Comparison of ENCODE assay signal across 23 cellular contexts in the genomic region with DNA sequence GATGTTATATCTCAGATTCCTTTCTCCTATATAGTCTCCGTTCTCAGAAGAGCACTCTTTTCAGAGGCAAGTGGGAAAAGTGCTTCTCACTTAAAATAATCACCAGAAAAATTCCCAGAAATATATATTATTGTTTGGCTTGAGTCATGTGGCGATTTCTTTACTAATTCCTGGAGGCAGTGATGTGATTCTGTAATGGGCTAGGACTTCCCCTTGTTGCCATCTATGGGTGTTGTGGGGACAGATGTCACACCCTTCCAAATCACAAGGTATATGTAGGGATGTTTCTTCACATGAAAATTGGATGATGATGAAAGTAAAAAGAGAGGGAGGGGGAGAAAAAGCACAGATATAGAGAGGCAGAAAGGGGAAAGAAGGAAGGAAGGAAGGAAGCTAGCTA.
DNase-seq lines count a peak whose midpoint lies in the region; ATAC-seq, FAIRE-seq and TF ChIP-seq lines count a peak whose summit lies in the region.
"Had no signal": no experiment of that assay in that cellular context is flagged by ENCODE, and none has a peak within 500 bp of the region (broad histone marks: within the 10 kb centered on the region; RNA-seq: fewer than 3 reads in every experiment).

No MANE protein-coding gene starts in this region.

- no peaks in the 10 kb centered on the region for H3K36me3 ChIP-seq in GM12878 (ENCODE audit: control insufficient read depth in 2 of 2, insufficient read depth in 2 of 2, low read length in 1 of 2)
- H3K36me3 ChIP-seq: BLaER1 had no signal

- POLR2A ChIA-PET in GM12878 (lab: Charles Lee), result no interaction called here

- H3K79me2 ChIP-seq in GM12878 (ENCODE audit: control insufficient read depth, insufficient read depth, low read length), result no peaks in the 10 kb centered on the region

- no peaks in the 10 kb centered on the region for H4K20me1 ChIP-seq in GM12878 (ENCODE audit: control insufficient read depth, insufficient read depth)
- H4K20me1 ChIP-seq: BLaER1 had no signal

- BruUV-seq in GM12878 (replicated peaks; lab: Mats Ljungman, UMichigan), result no TSS peak

- TF ChIP-seq RAD21 in GM12878 (IDR thresholded peaks at IDR 0.05; ENCODE audit: insufficient read depth, low read depth, low read length), result no peak

- RAD21 ChIA-PET in GM12878 (lab: Charles Lee; ENCODE audit: unreplicated experiment), result interaction anchor here (3.6 kb wide), 1 partner anchor 57 kb away, joined by 12 read pairs; no protein-coding TSS in a partner anchor

- no peak overlapping the region for H3K4me2 ChIP-seq in GM12878 (ENCODE audit: control insufficient read depth, insufficient read depth)
- H3K4me2 ChIP-seq: BLaER1 had no signal

- no peak for TF ChIP-seq POLR2A in GM12878 (IDR thresholded peaks at IDR 0.05; ENCODE audit: low read depth, low read length)

- H2AFZ ChIP-seq in GM12878 (ENCODE audit: control insufficient read depth, low read depth, low read length), result no peak overlapping the region
- H2AFZ ChIP-seq: GM23248 had no signal

- H3K4me1 ChIP-seq in GM12878 (ENCODE audit: control insufficient read depth, insufficient read depth, low read length), result no peaks in the 10 kb centered on the region
- H3K4me1 ChIP-seq: BLaER1 had no signal

- H3K9ac ChIP-seq in GM12878 (ENCODE audit: control insufficient read depth, insufficient read depth, low read length), result no peak overlapping the region
- H3K9ac ChIP-seq: BLaER1, GM23248 had no signal

- DNase-seq in GM12865 (ENCODE audit: low read depth) (peak; percentile 0), GM12878 (ENCODE audit: low read depth, low spot score) (no peak), NCI-H2029 (lab: John Stamatoyannopoulos, UW) (no peak), HCEC 1CT (no peak), ecto neural progenitor cell (ENCODE audit: low spot score) (no peak), midbrain (lab: John Stamatoyannopoulos, UW) (no peak)
- DNase-seq: Calu3; CD4-positive, alpha-beta memory T cell; COR-L47; DMS53; DMS79 treated with DMSO at 0.1 percent for 48 hours; GF-D8; GM23248; H7 had no signal

- CTCF ChIA-PET in GM12878 (lab: Yijun Ruan, JAX), result interaction anchor here (0.6 to 1.5 kb wide), 2 partner anchors 9 to 57 kb away, joined by 3 to 4 read pairs; no protein-coding TSS in a partner anchor

- ATAC-seq in GM19463 (IDR thresholded peaks at IDR 0.05; ENCODE audit: unreplicated experiment) (peak; percentile 59), HG02610 (IDR thresholded peaks at IDR 0.05; ENCODE audit: unreplicated experiment) (peak; percentile 80), GM12878 (peak; percentile 81)
- ATAC-seq: HCT116 had no signal

- H3K4me3 ChIP-seq in GM12865 (ENCODE audit: low read depth, low read length) (no peak overlapping the region), GM12878 (no peak overlapping the region)
- H3K4me3 ChIP-seq: BLaER1, GM23248 had no signal

- no peak overlapping the region for H3K27ac ChIP-seq in GM12878 (ENCODE audit: control insufficient read depth, insufficient read depth)
- H3K27ac ChIP-seq: 22Rv1, BLaER1, C4-2B, GM23248 had no signal

- H3K9me3 ChIP-seq in GM12878 (replicated peaks; ENCODE audit: control insufficient read depth, insufficient read depth, low read length), result no peaks in the 10 kb centered on the region
- H3K9me3 ChIP-seq: BLaER1 had no signal

- WGBS in GM12878 (ENCODE audit: insufficient coverage, insufficient replicate concordance, low lambda C conversion rate, missing lambda C conversion rate), result 3% methylated on average over 2 of the region's 2 CpGs

- SMC1A ChIA-PET in GM12878 (lab: Charles Lee; ENCODE audit: uncharacterized antibody, unreplicated experiment), result interaction anchor here (1.2 to 3.8 kb wide), 3 partner anchors 11 to 57 kb away, joined by 3 to 14 read pairs (median 4); no protein-coding TSS in a partner anchor

- in situ Hi-C loops in GM12878 (cut with MboI), result no loop called here

- FAIRE-seq in GM12878 (lab: Jason Lieb, UNC), result no peak
- FAIRE-seq: A204.1, GM19239, H1 had no signal

- TF ChIP-seq EP300 in GM12878 (IDR thresholded peaks at IDR 0.05; ENCODE audit: borderline replicate concordance in 1 of 2, control insufficient read depth in 1 of 2, low read depth in 2 of 2, low read length in 2 of 2), result peak in 1 of 2 experiments; percentile 13; a peak in 1 of 4 replicates

- no peak for TF ChIP-seq CTCF in GM12865 (IDR thresholded peaks at IDR 0.05; ENCODE audit: insufficient read depth, low read depth, low read length, missing control alignments)
- TF ChIP-seq CTCF in GM12878 (IDR thresholded peaks at IDR 0.05 in 2 of 3, conservative IDR thresholded peaks at IDR 0.05 in 1 of 3; ENCODE audit: control insufficient read depth in 2 of 3, extremely low read depth in 1 of 3, insufficient read depth in 1 of 3, low read depth in 3 of 3, low read length in 3 of 3), result no peak

- intact Hi-C loops in GM12878 (cut with micrococcal nuclease; ENCODE audit: unreplicated experiment), result no loop called here

- H3K27me3 ChIP-seq in GM12878 (replicated peaks in 1 of 2; ENCODE audit: control insufficient read depth in 2 of 2, insufficient read depth in 2 of 2, low read length in 1 of 2), result no peaks in the 10 kb centered on the region

TF ChIP-seq in GM12878, 131 proteins besides CTCF, POLR2A, EP300 and RAD21 (continues in another document):
- TF ChIP-seq SRF (IDR thresholded peaks at IDR 0.05; ENCODE audit: low read depth in 2 of 2, low read length in 2 of 2) (peak in 1 of 2 experiments; percentile 69; a peak in 1 of 4 replicates), EED (IDR thresholded peaks at IDR 0.05; ENCODE audit: low read depth) (0 out of 2 replicates have a peak, but pooled peaks have one; percentile 32), BMI1 (IDR thresholded peaks at IDR 0.05; ENCODE audit: borderline replicate concordance) (no peak), NFIC (IDR thresholded peaks at IDR 0.05; ENCODE audit: low read depth, low read length) (peak; percentile 38; the same call in 1 of the 2 replicates), ZBED1 (IDR thresholded peaks at IDR 0.05; ENCODE audit: borderline replicate concordance) (no peak), NR2C1 (IDR thresholded peaks at IDR 0.05) (no peak), IKZF1 (conservative IDR thresholded peaks at IDR 0.05) (peak; percentile 28; the same call in 1 of the 2 replicates), ATF7 (IDR thresholded peaks at IDR 0.05; ENCODE audit: low read depth) (peak; percentile 41; the same call in 1 of the 2 replicates), RUNX3 (IDR thresholded peaks at IDR 0.05; ENCODE audit: low read length) (peak; percentile 23; the same call in 1 of the 2 replicates), JUNB (IDR thresholded peaks at IDR 0.05) (peak; percentile 67)
- TF ChIP-seq, protein P1, sequence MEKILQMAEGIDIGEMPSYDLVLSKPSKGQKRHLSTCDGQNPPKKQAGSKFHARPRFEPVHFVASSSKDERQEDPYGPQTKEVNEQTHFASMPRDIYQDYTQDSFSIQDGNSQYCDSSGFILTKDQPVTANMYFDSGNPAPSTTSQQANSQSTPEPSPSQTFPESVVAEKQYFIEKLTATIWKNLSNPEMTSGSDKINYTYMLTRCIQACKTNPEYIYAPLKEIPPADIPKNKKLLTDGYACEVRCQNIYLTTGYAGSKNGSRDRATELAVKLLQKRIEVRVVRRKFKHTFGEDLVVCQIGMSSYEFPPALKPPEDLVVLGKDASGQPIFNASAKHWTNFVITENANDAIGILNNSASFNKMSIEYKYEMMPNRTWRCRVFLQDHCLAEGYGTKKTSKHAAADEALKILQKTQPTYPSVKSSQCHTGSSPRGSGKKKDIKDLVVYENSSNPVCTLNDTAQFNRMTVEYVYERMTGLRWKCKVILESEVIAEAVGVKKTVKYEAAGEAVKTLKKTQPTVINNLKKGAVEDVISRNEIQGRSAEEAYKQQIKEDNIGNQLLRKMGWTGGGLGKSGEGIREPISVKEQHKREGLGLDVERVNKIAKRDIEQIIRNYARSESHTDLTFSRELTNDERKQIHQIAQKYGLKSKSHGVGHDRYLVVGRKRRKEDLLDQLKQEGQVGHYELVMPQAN (conservative IDR thresholded peaks at IDR 0.05), result no peak
- TF ChIP-seq, protein P2, sequence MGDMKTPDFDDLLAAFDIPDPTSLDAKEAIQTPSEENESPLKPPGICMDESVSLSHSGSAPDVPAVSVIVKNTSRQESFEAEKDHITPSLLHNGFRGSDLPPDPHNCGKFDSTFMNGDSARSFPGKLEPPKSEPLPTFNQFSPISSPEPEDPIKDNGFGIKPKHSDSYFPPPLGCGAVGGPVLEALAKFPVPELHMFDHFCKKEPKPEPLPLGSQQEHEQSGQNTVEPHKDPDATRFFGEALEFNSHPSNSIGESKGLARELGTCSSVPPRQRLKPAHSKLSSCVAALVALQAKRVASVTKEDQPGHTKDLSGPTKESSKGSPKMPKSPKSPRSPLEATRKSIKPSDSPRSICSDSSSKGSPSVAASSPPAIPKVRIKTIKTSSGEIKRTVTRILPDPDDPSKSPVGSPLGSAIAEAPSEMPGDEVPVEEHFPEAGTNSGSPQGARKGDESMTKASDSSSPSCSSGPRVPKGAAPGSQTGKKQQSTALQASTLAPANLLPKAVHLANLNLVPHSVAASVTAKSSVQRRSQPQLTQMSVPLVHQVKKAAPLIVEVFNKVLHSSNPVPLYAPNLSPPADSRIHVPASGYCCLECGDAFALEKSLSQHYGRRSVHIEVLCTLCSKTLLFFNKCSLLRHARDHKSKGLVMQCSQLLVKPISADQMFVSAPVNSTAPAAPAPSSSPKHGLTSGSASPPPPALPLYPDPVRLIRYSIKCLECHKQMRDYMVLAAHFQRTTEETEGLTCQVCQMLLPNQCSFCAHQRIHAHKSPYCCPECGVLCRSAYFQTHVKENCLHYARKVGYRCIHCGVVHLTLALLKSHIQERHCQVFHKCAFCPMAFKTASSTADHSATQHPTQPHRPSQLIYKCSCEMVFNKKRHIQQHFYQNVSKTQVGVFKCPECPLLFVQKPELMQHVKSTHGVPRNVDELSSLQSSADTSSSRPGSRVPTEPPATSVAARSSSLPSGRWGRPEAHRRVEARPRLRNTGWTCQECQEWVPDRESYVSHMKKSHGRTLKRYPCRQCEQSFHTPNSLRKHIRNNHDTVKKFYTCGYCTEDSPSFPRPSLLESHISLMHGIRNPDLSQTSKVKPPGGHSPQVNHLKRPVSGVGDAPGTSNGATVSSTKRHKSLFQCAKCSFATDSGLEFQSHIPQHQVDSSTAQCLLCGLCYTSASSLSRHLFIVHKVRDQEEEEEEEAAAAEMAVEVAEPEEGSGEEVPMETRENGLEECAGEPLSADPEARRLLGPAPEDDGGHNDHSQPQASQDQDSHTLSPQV (IDR thresholded peaks at IDR 0.05), result no peak
